Comparison of ENCODE assay signal across 16 cellular contexts in the genomic region with DNA sequence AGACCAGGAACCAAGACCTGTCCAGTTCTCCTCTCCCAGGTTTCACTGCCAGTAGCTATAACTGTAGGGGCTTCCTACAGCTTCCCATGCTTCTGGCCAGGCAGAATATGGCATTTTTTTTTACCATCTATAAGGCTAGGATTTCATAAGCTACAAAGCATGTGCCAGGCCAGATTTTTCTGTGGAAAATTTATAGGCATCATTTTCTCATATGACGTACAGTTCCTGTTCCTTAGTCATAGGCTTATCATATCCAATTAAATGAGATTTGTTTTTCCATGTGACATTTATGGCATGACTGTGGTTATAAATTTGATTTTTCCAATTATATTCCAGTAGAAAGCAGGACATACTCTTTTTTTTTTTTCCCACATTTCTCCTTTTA.
DNase-seq lines count a peak whose midpoint lies in the region; ATAC-seq and TF ChIP-seq lines count a peak whose summit lies in the region.
"Had no signal": no experiment of that assay in that cellular context is flagged by ENCODE, and none has a peak within 500 bp of the region (broad histone marks: within the 10 kb centered on the region; RNA-seq: fewer than 3 reads in every experiment).

No MANE protein-coding gene starts in this region.

- in situ Hi-C loops in transverse colon (cut with MboI; ENCODE audit: low pct_ligation_motif_present in 1 of 4, low pct_unique_long_range_greater_than_20kb in 1 of 4, low sequenced_read_pairs in 3 of 4) = no loop called here

- no peak for TF ChIP-seq EP300 in transverse colon (IDR thresholded peaks at IDR 0.05; ENCODE audit: low read depth)

- no peaks in the 10 kb centered on the region for H3K27me3 ChIP-seq in duodenal mucosa (ENCODE audit: control insufficient read depth in 1 of 2, insufficient read depth in 2 of 2, low read length in 2 of 2)
- no peaks in the 10 kb centered on the region for H3K27me3 ChIP-seq in transverse colon

- H3K9me3 ChIP-seq in duodenal mucosa (ENCODE audit: control insufficient read depth in 1 of 2, low read length in 2 of 2) (no peaks in the 10 kb centered on the region), transverse colon (no peaks in the 10 kb centered on the region)
- H3K9me3 ChIP-seq: heart right ventricle had no signal

- intact Hi-C loops in transverse colon (cut with DNase I; ENCODE audit: low total_unique reads) = no loop called here

- H3K4me3 ChIP-seq in duodenal mucosa (ENCODE audit: low read depth in 1 of 2, low read length in 2 of 2) = peak overlapping the region in 1 of 2 donors; percentile 8
- no peak overlapping the region for H3K4me3 ChIP-seq in transverse colon
- H3K4me3 ChIP-seq: heart right ventricle had no signal

- no peak for TF ChIP-seq POLR2A in transverse colon (IDR thresholded peaks at IDR 0.05)

- no peaks in the 10 kb centered on the region for H3K36me3 ChIP-seq in duodenal mucosa (ENCODE audit: control insufficient read depth in 1 of 2, insufficient read depth in 2 of 2, low read length in 2 of 2)
- no peaks in the 10 kb centered on the region for H3K36me3 ChIP-seq in transverse colon
- H3K36me3 ChIP-seq: heart right ventricle had no signal

- no peak for TF ChIP-seq CTCF in transverse colon (IDR thresholded peaks at IDR 0.05)

- no peak overlapping the region for H3K9ac ChIP-seq in duodenal mucosa (ENCODE audit: low read depth in 1 of 2, low read length in 2 of 2)

- WGBS in transverse colon (ENCODE audit: low coverage in 1 of 2), 2 donors = 23 to 41% methylated on average over 1 of the region's 1 CpG

- H3K4me1 ChIP-seq in duodenal mucosa (ENCODE audit: control insufficient read depth in 1 of 2, insufficient read depth in 2 of 2, low read length in 2 of 2) (peaks cover 3 to 5% of the 10 kb centered on the region in 2 donors), transverse colon (peaks cover 0 to 9% (median 4%) of the 10 kb centered on the region in 4 donors)
- H3K4me1 ChIP-seq: heart right ventricle had no signal

- ATAC-seq in GM18502 (IDR thresholded peaks at IDR 0.05; ENCODE audit: poor library complexity, unreplicated experiment) (no peak), HG03135 (IDR thresholded peaks at IDR 0.05; ENCODE audit: unreplicated experiment) (no peak), HG02610 (IDR thresholded peaks at IDR 0.05; ENCODE audit: unreplicated experiment) (no peak)
- ATAC-seq: heart right ventricle, left cardiac atrium had no signal

- H3K27ac ChIP-seq in duodenal mucosa (ENCODE audit: low read depth, low read length) = peak overlapping the region; percentile 63
- peak overlapping the region; percentile 60 to 84 (median 78) for H3K27ac ChIP-seq in transverse colon
- H3K27ac ChIP-seq: heart right ventricle had no signal

- peak; percentile 50 for DNase-seq in DMS53 (lab: John Stamatoyannopoulos, UW)
- DNase-seq in DMS53 treated with DMSO at 0.1 percent for 48 hours (lab: John Stamatoyannopoulos, UW; ENCODE audit: unreplicated experiment) = no peak
- DNase-seq in NCI-H69 (lab: John Stamatoyannopoulos, UW) = peak; percentile 52
- DNase-seq in transverse colon = no peak
- DNase-seq: 8988T; activated T-cell treated with anti-CD3 and anti-CD28 coated beads, Interleukin-2, amount 50 U/mL, for 24 hours; CD4-positive, alpha-beta T cell; GDM1; heart right ventricle; left cardiac atrium; nephron progenitor cell; stimulated activated naive CD4-positive, alpha-beta T cell had no signal

Comparison
In these comparisons a context has a peak if more than half of its experiments do, and no peak if none do; other contexts are left out.
1. DNase-seq: peak in DMS53 (single experiment) and NCI-H69 (single experiment); none in DMS53 treated with DMSO at 0.1 percent for 48 hours (single experiment) and transverse colon (single experiment).